Comparison of ENCODE assay signal across 18 cellular contexts in the genomic region with DNA sequence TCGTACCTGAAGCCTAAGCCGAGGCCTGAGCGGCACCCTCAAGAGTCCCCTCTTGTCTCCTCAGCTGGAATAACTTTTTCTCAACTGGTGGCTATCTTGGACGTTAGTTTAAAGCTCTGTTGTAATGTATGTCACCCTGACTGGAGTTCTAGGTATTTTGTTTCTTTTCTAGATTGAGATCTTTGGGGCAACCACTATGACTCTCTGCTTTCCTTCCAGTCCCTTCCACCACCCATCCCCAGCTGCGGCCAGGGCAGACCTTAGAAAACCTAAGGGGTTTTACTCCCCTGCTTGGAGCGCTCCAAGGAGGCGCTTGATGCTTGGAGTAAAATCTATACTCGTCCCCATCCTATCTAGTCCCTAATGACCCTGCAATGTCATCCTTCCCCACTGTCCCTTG.
"Had no signal": no experiment of that assay in that cellular context is flagged by ENCODE, and none has a peak within 500 bp of the region (broad histone marks: within the 10 kb centered on the region; RNA-seq: fewer than 3 reads in every experiment).

No MANE protein-coding gene starts in this region.

- H3K4me1 ChIP-seq: breast epithelium, gastrocnemius medialis, tibial nerve, vagina had no signal

- H3K27me3 ChIP-seq: breast epithelium, gastrocnemius medialis, heart right ventricle, neutrophil, tibial nerve, vagina had no signal

- H3K4me3 ChIP-seq: breast epithelium, gastrocnemius medialis, heart right ventricle, lung, SK-N-MC, tibial nerve, vagina had no signal

- DNase-seq: activated CD4-positive, alpha-beta T cell treated with anti-CD3 and anti-CD28 coated beads for 48 hours; activated gamma-delta T cell; activated T-cell treated with anti-CD3 and anti-CD28 coated beads, Interleukin-2, amount 50 U/mL, for 1 hour; aorta; erythroblast; gastrocnemius medialis; heart right ventricle; left colon; midbrain; retina; stimulated activated CD4-positive, alpha-beta T cell treated with anti-CD3 and anti-CD28 coated beads, Interleukin-12 subunit alpha, Interleukin-12 subunit beta, amount 100 ng/mL, for 4 hours; stimulated activated CD4-positive, alpha-beta T cell treated with anti-CD3 and anti-CD28 coated beads, Interleukin-2, amount 100 ng/mL, for 24 hours had no signal

- H3K27ac ChIP-seq: breast epithelium, gastrocnemius medialis, heart right ventricle, neutrophil, SK-N-MC, tibial nerve, vagina had no signal

- H3K36me3 ChIP-seq: breast epithelium, gastrocnemius medialis, heart right ventricle, neutrophil, tibial nerve, vagina had no signal

- ATAC-seq: gastrocnemius medialis, heart right ventricle had no signal

- H3K9me3 ChIP-seq: breast epithelium, gastrocnemius medialis, neutrophil, vagina had no signal
